In the genomic region with DNA sequence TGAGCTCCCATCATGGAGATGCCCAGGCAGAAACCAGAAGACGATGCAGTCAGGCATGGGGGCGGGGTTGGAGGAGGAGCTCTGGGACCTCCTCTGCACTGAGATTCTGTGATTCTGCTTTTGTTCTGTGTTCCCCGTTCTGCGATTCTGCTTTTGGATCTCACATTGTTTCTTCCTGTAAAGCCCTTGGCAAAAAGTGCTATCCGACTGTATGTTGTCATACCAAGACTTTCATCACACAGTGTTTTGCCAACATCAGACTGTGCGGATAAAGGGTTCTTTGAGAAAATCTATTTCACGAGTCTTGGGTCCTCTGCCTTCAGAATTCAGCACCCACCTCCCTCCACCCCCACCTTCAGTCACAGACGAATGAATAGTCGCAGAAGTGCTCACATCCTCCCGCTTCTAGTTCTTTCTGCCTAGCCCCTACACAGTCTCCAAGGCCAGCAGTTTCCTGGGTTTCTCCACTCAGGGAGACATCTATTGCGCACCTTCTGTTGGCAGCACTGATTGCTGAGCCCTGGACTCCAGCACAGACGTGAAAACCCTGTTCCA, we compare ENCODE assay signal across 1 cellular context.
TF ChIP-seq lines count a peak whose summit lies in the region.

No MANE protein-coding gene starts in this region.

TF ChIP-seq in GM23338, 12 proteins besides CTCF, POLR2A, EP300 and RAD21 (continued from another document):
- TF ChIP-seq ZNF462 (CRISPR knock-in tag; IDR thresholded peaks at IDR 0.05), result no peak
- no peak for TF ChIP-seq ZNF114 (CRISPR knock-in tag; IDR thresholded peaks at IDR 0.05)
- TF ChIP-seq NANOG (IDR thresholded peaks at IDR 0.05; ENCODE audit: borderline replicate concordance), result no peak
- no peak for TF ChIP-seq EZH2 (IDR thresholded peaks at IDR 0.05; ENCODE audit: low read depth, unreplicated experiment)
- TF ChIP-seq STAT1 (IDR thresholded peaks at IDR 0.05; ENCODE audit: unreplicated experiment), result no peak
TF ChIP-seq in GM23338: peak in this region for 0.
